24 cellular contexts compared by ENCODE assay signal in the genomic region with DNA sequence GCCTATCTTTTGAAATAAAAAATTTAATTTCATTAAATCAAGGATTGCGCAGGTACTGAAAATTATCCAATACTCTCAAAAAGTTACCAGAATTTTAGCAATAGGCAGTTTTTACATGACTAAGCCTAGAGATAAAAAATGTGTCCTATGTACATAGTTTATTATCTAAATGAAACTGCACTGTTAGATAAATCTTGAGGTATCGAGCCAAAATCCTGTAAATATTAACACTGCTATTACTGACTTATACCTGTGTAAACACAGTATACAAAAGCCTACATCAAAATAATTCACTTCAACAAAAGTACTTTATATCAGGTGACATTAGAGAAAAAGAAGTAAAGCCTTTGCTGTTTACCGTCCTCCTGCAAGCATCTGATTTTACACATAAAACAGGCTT.
"Had no signal": no experiment of that assay in that cellular context is flagged by ENCODE, and none has a peak within 500 bp of the region (broad histone marks: within the 10 kb centered on the region; RNA-seq: fewer than 3 reads in every experiment).

No MANE protein-coding gene starts in this region.

- H3K9me3 Mint-ChIP-seq: activated naive CD4-positive, alpha-beta T cell treated with anti-CD3 and anti-CD28 coated beads, Interleukin-2, amount 50 U/mL, for 72 hours; activated T-helper 17 cell treated with anti-CD3 and anti-CD28 coated beads, Interleukin-2, amount 50 U/mL, for 72 hours; memory B cell; natural killer cell treated with Interleukin-12 subunit alpha and Interleukin-12 subunit beta and Interleukin-15 and Interleukin-18, amount 100 ng/mL, for 72 hours; T-cell; T-helper 2 cell treated with Interferon-gamma antibody and Interleukin-4, amounts not matched to agents 5 μg/mL and 100 μg/mL, for 36 hours had no signal

- H2AFZ ChIP-seq: parathyroid adenoma had no signal

- H3K27me3 ChIP-seq: right lobe of liver, tibial nerve had no signal

- H3K27ac ChIP-seq: parathyroid adenoma, right lobe of liver, tibial nerve, WERI-Rb-1 had no signal

- H3K4me1 Mint-ChIP-seq: activated T-helper 17 cell treated with anti-CD3 and anti-CD28 coated beads, Interleukin-2, amount 50 U/mL, for 72 hours; memory B cell had no signal

- H3K27ac Mint-ChIP-seq: activated CD8-positive, alpha-beta T cell treated with anti-CD3 and anti-CD28 coated beads, Interleukin-2, amount 10 ng/mL, durations not matched to agents 7 days and 5 days; activated T-helper 17 cell treated with anti-CD3 and anti-CD28 coated beads, Interleukin-2, amount 50 U/mL, for 72 hours; memory B cell; natural killer cell treated with Interleukin-12 subunit alpha and Interleukin-12 subunit beta and Interleukin-15 and Interleukin-18, amount 100 ng/mL, for 72 hours; T-helper 2 cell treated with Interferon-gamma antibody and Interleukin-4, amounts not matched to agents 5 μg/mL and 100 μg/mL, for 36 hours had no signal

- H3K4me1 ChIP-seq: parathyroid adenoma, right lobe of liver, tibial nerve had no signal

- DNase-seq: activated CD4-positive, alpha-beta T cell treated with anti-CD3 and anti-CD28 coated beads for 1 hour; activated CD4-positive, alpha-beta T cell treated with anti-CD3 and anti-CD28 coated beads, Interleukin-2, amount 50 U/mL, for 1 hour; activated CD8-positive, alpha-beta T cell treated with anti-CD3 and anti-CD28 coated beads, Interleukin-2, amount 10 ng/mL, durations not matched to agents 7 days and 5 days; aorta; central memory CD4-positive, alpha-beta T cell; dermis blood vessel endothelial cell; effector memory CD4-positive, alpha-beta T cell; foreskin melanocyte; glutamatergic neuron; hippocampal formation; right lobe of liver; stimulated activated CD4-positive, alpha-beta T cell treated with anti-CD3 and anti-CD28 coated beads, Interleukin-2, amount 100 ng/mL, for 48 hours; stimulated activated naive CD4-positive, alpha-beta T cell; T-cell; WERI-Rb-1 had no signal

- H3K4me3 ChIP-seq: right lobe of liver, skin epidermis, tibial nerve had no signal

- H3K4me3 Mint-ChIP-seq: activated CD8-positive, alpha-beta T cell treated with anti-CD3 and anti-CD28 coated beads, Interleukin-2, amount 10 ng/mL, durations not matched to agents 7 days and 5 days; activated T-helper 17 cell treated with anti-CD3 and anti-CD28 coated beads, Interleukin-2, amount 50 U/mL, for 72 hours; memory B cell; natural killer cell treated with Interleukin-12 subunit alpha and Interleukin-12 subunit beta and Interleukin-15 and Interleukin-18, amount 100 ng/mL, for 72 hours; T-cell; T-helper 2 cell treated with Interferon-gamma antibody and Interleukin-4, amounts not matched to agents 5 μg/mL and 100 μg/mL, for 36 hours had no signal

- ATAC-seq: activated CD8-positive, alpha-beta T cell treated with anti-CD3 and anti-CD28 coated beads, Interleukin-2, amount 10 ng/mL, durations not matched to agents 7 days and 5 days; natural killer cell treated with Interleukin-12 subunit alpha and Interleukin-12 subunit beta and Interleukin-15 and Interleukin-18, amount 100 ng/mL, for 72 hours; right lobe of liver; T-cell had no signal

- H3K27me3 Mint-ChIP-seq: activated T-helper 17 cell treated with anti-CD3 and anti-CD28 coated beads, Interleukin-2, amount 50 U/mL, for 72 hours; memory B cell; natural killer cell treated with Interleukin-12 subunit alpha and Interleukin-12 subunit beta and Interleukin-15 and Interleukin-18, amount 100 ng/mL, for 72 hours; T-cell had no signal

- H3K9ac ChIP-seq: parathyroid adenoma had no signal

- H3K79me2 ChIP-seq: parathyroid adenoma had no signal

- FAIRE-seq: urothelium cell line had no signal

- H3K9me3 ChIP-seq: right lobe of liver, tibial nerve had no signal
